In genomic region chr7:101115215-101115614, GRCh38 we compare ENCODE assay signal across 1 cellular context.
TF ChIP-seq lines count a peak whose summit lies in the region.

No MANE protein-coding gene starts in this region.

TF ChIP-seq in HepG2, 621 proteins besides CTCF, POLR2A, EP300 and RAD21:
- TF ChIP-seq ZEB1 (IDR thresholded peaks at IDR 0.05; ENCODE audit: insufficient replicate concordance, low read depth), result no peak
- no peak for TF ChIP-seq RXRB (CRISPR knock-in tag; IDR thresholded peaks at IDR 0.05; ENCODE audit: borderline replicate concordance)
- peak; percentile 69; the same call in 1 of the 2 replicates for TF ChIP-seq ZNF770 (CRISPR knock-in tag; IDR thresholded peaks at IDR 0.05)
- no peak for TF ChIP-seq U2AF1 (optimal IDR thresholded peaks at IDR 0.05; ENCODE audit: low read depth, low read length)
- no peak for TF ChIP-seq NFE2L2 (IDR thresholded peaks at IDR 0.05; ENCODE audit: low read length)
- no peak for TF ChIP-seq ZNF354B (CRISPR knock-in tag; IDR thresholded peaks at IDR 0.05)
- no peak for TF ChIP-seq HOXA7 (CRISPR knock-in tag; IDR thresholded peaks at IDR 0.05)
- TF ChIP-seq ZNF263 (CRISPR knock-in tag; IDR thresholded peaks at IDR 0.05), result no peak
- peak; percentile 68; the same call in 1 of the 2 replicates for TF ChIP-seq ZNF121 (CRISPR knock-in tag; IDR thresholded peaks at IDR 0.05)
